Comparison of ENCODE assay signal across 8 cellular contexts in the genomic region with DNA sequence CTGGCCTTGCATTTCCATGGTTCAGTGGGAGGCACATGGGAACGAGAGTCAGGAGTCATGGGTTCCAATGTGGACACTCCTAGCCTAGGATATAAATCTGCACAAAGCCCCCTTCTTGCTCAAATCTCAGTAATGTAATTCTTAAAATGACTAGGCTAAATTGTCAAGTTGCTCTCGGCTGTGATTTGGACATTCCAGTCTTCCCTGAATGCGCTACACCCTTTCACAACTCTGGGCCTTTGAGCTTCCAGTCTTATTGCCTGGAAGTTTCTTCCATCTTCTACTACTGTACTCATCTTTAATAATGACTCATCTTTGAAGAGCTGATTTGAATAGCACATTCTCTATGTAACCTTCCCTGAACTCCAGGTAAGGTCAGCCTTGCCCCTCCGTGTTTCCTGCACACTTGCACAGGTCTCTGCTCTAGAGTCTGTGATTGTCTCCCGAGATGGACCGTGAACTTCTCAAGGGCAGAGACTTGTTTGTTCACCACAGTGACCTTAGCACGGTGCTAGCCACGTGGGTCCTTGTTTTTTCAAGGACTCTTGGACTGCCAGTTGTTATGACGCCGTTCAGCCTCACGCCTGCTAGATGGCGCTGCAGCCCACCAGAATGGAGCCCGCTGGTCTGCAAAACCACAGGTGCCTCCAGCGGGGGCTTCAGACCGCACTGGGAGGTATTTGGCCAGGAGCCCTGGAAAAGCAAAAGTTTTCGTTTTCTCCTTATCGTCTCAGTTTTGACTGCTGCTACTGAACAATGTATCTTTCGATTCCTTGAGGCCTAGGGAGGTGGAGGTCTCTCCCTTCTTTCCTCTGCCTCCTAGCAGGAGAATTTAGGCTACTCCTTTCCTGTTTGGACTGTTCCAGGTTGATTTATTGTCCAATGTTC. TPM values are rescaled to one million over a fixed set of nuclear protein-coding genes. Genes with fewer than 3 reads are reported as not detected.
DNase-seq lines count a peak whose midpoint lies in the region; ATAC-seq and TF ChIP-seq lines count a peak whose summit lies in the region.

No MANE protein-coding gene starts in this region.

- H3K27me3 ChIP-seq in endodermal cell (ENCODE audit: control insufficient read depth, insufficient read depth, low read length, poor library complexity, severe bottlenecking) = no peaks in the 10 kb centered on the region

- H3K4me3 ChIP-seq in endodermal cell (ENCODE audit: low read length) (no peak overlapping the region), mucosa of descending colon (no peak overlapping the region)

- no peaks in the 10 kb centered on the region for H3K9me3 ChIP-seq in endodermal cell (ENCODE audit: control insufficient read depth, low read length)
- H3K9me3 ChIP-seq in mucosa of descending colon = no peaks in the 10 kb centered on the region

- H3K27ac Mint-ChIP-seq in endodermal cell = no peak overlapping the region
- peak overlapping the region; percentile 6 for H3K27ac Mint-ChIP-seq in stimulated activated effector memory CD8-positive, alpha-beta T cell treated with anti-CD3 and anti-CD28 coated beads, Interleukin-12 subunit alpha, Interleukin-12 subunit beta, amount 100 ng/mL, for 72 hours

- no peak overlapping the region for H3K9ac ChIP-seq in endodermal cell (ENCODE audit: extremely low read depth, low read length, poor library complexity, severe bottlenecking)

- no peaks in the 10 kb centered on the region for H3K27me3 Mint-ChIP-seq in endodermal cell (ENCODE audit: insufficient read depth)

- H3K4me1 Mint-ChIP-seq in endodermal cell = peaks cover 2% of the 10 kb centered on the region
- H3K4me1 Mint-ChIP-seq in stimulated activated effector memory CD8-positive, alpha-beta T cell treated with anti-CD3 and anti-CD28 coated beads, Interleukin-12 subunit alpha, Interleukin-12 subunit beta, amount 100 ng/mL, for 72 hours = peaks cover 17% of the 10 kb centered on the region

- no peaks in the 10 kb centered on the region for H3K4me1 ChIP-seq in endodermal cell (ENCODE audit: control insufficient read depth, insufficient read depth, low read length)
- H3K4me1 ChIP-seq in mucosa of descending colon (ENCODE audit: low read depth) = no peaks in the 10 kb centered on the region

- peak; percentile 61 for ATAC-seq in GM18868 (IDR thresholded peaks at IDR 0.05; ENCODE audit: unreplicated experiment)
- peak; percentile 68 for ATAC-seq in HG03280 (IDR thresholded peaks at IDR 0.05; ENCODE audit: unreplicated experiment)
- ATAC-seq in mucosa of descending colon = peak; percentile 73
- ATAC-seq in stimulated activated effector memory CD8-positive, alpha-beta T cell treated with anti-CD3 and anti-CD28 coated beads, Interleukin-12 subunit alpha, Interleukin-12 subunit beta, amount 100 ng/mL, for 72 hours = peak; percentile 84

- H3K9me3 Mint-ChIP-seq in endodermal cell = no peaks in the 10 kb centered on the region
- H3K9me3 Mint-ChIP-seq in stimulated activated effector memory CD8-positive, alpha-beta T cell treated with anti-CD3 and anti-CD28 coated beads, Interleukin-12 subunit alpha, Interleukin-12 subunit beta, amount 100 ng/mL, for 72 hours = no peaks in the 10 kb centered on the region

- no peak overlapping the region for H3K27ac ChIP-seq in endodermal cell (ENCODE audit: low read depth, low read length)

- intact Hi-C loops in mucosa of descending colon (cut with DNase I, micrococcal nuclease) = no loop called here

- no peak overlapping the region for H3K4me3 Mint-ChIP-seq in endodermal cell
- H3K4me3 Mint-ChIP-seq in stimulated activated effector memory CD8-positive, alpha-beta T cell treated with anti-CD3 and anti-CD28 coated beads, Interleukin-12 subunit alpha, Interleukin-12 subunit beta, amount 100 ng/mL, for 72 hours = peak overlapping the region; percentile 45

- H3K36me3 Mint-ChIP-seq in endodermal cell (ENCODE audit: low read depth) = no peaks in the 10 kb centered on the region
- no peaks in the 10 kb centered on the region for H3K36me3 Mint-ChIP-seq in stimulated activated effector memory CD8-positive, alpha-beta T cell treated with anti-CD3 and anti-CD28 coated beads, Interleukin-12 subunit alpha, Interleukin-12 subunit beta, amount 100 ng/mL, for 72 hours

- TF ChIP-seq CTCF in endodermal cell (conservative IDR thresholded peaks at IDR 0.05) (peak; percentile 98), mucosa of descending colon (IDR thresholded peaks at IDR 0.05) (peak; percentile 48)

- no peaks in the 10 kb centered on the region for H3K36me3 ChIP-seq in endodermal cell (ENCODE audit: control insufficient read depth, insufficient read depth, low read length)
- H3K36me3 ChIP-seq in mucosa of descending colon (ENCODE audit: low read depth) = no peaks in the 10 kb centered on the region

- DNase-seq in AG20443 (ENCODE audit: low spot score) (peak; percentile 70), NCI-H748 treated with DMSO at 0.1 percent for 48 hours (lab: John Stamatoyannopoulos, UW) (peak; percentile 63), endodermal cell (peak; percentile 95), mucosa of descending colon (peak; percentile 61 to 69 (median 62))
- DNase-seq in activated CD8-positive, alpha-beta memory T cell treated with anti-CD3 and anti-CD28 coated beads for 48 hours (ENCODE audit: low read depth in 2 of 3, low spot score in 2 of 3) = peak in 2 of 3 experiments; percentile 47 to 60
- peak; percentile 61 to 84 for DNase-seq in stimulated activated effector memory CD8-positive, alpha-beta T cell treated with anti-CD3 and anti-CD28 coated beads, Interleukin-12 subunit alpha, Interleukin-12 subunit beta, amount 100 ng/mL, for 72 hours (ENCODE audit: low spot score in 2 of 2)

- 22 to 28% methylated on average over 17 to 18 of the region's 18 CpGs for WGBS in endodermal cell (ENCODE audit: insufficient coverage in 1 of 2, insufficient read length in 1 of 2), 2 experiments

RNA-seq across cellular contexts. Expression of gene SEC61B, which starts 44.3 kb away (rescaled TPM):
- total RNA-seq in endodermal cell = 100 to 1,000 TPM; 153 to 187 TPM
- 189 TPM for polyA plus RNA-seq in endodermal cell (2013, experiment 1 of 2)
- polyA plus RNA-seq in endodermal cell (2013, experiment 2 of 2) = 214 TPM
- total RNA-seq in mucosa of descending colon = 100 to 1,000 TPM in 1 of 3 donors, 10 to 100 TPM in 2; 81.5 to 122 (median 81.7) TPM

RNA-seq across cellular contexts. Expression of gene ALG2, which starts 44.6 kb away (rescaled TPM):
- total RNA-seq in endodermal cell (10 to 100 TPM; 27.6 to 28.8 TPM), mucosa of descending colon (10 to 100 TPM; 27.0 to 30.5 (median 30.0) TPM)
- polyA plus RNA-seq in endodermal cell (2013, experiment 1 of 2) = 24.1 TPM
- polyA plus RNA-seq in endodermal cell (2013, experiment 2 of 2) = 21.5 TPM
